Comparison of ENCODE assay signal across 1 cellular context in the genomic region with DNA sequence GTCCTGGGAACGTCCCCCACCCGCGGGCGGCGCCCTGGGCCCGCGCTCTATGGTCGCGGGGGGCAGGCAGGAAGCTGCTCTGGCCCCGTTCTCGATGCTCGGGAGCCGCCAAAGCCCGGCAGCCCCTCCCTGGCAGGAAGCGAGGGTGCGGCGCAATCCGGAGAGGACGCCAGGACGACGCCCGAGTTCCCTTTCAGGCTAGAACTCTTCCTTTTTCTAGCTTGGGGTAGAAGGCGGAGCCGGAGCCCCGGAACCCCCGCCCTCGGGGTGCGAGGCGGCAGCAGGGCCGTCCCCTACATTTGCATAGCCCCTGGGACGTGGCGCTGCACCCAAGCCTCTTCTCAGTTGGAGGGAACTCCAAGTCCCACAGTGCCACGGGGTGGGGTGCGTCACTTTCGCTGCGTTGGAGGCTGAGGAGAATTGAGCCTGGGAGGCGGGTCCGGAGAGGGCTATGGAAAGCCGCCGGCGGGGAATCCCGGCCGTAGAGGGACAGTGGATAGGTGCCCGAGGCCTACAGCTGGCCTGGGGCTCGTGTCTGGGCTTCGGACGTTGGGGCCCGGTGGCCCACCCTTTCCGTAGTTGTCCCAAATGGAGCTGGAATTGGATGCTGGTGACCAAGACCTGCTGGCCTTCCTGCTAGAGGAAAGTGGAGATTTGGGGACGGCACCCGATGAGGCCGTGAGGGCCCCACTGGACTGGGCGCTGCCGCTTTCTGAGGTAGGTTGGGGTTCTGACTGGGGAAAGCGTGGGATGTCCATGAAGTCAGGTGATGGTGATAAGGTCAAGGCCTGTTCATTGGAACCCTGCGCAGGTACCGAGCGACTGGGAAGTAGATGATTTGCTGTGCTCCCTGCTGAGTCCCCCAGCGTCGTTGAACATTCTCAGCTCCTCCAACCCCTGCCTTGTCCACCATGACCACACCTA.
TF ChIP-seq lines count a peak whose summit lies in the region.

A gene with protein sequence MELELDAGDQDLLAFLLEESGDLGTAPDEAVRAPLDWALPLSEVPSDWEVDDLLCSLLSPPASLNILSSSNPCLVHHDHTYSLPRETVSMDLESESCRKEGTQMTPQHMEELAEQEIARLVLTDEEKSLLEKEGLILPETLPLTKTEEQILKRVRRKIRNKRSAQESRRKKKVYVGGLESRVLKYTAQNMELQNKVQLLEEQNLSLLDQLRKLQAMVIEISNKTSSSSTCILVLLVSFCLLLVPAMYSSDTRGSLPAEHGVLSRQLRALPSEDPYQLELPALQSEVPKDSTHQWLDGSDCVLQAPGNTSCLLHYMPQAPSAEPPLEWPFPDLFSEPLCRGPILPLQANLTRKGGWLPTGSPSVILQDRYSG (plus strand): TSS at position 482 of the 924 bp plus-strand sequence. CDS start 107 bp downstream, at position 589.
A gene with protein sequence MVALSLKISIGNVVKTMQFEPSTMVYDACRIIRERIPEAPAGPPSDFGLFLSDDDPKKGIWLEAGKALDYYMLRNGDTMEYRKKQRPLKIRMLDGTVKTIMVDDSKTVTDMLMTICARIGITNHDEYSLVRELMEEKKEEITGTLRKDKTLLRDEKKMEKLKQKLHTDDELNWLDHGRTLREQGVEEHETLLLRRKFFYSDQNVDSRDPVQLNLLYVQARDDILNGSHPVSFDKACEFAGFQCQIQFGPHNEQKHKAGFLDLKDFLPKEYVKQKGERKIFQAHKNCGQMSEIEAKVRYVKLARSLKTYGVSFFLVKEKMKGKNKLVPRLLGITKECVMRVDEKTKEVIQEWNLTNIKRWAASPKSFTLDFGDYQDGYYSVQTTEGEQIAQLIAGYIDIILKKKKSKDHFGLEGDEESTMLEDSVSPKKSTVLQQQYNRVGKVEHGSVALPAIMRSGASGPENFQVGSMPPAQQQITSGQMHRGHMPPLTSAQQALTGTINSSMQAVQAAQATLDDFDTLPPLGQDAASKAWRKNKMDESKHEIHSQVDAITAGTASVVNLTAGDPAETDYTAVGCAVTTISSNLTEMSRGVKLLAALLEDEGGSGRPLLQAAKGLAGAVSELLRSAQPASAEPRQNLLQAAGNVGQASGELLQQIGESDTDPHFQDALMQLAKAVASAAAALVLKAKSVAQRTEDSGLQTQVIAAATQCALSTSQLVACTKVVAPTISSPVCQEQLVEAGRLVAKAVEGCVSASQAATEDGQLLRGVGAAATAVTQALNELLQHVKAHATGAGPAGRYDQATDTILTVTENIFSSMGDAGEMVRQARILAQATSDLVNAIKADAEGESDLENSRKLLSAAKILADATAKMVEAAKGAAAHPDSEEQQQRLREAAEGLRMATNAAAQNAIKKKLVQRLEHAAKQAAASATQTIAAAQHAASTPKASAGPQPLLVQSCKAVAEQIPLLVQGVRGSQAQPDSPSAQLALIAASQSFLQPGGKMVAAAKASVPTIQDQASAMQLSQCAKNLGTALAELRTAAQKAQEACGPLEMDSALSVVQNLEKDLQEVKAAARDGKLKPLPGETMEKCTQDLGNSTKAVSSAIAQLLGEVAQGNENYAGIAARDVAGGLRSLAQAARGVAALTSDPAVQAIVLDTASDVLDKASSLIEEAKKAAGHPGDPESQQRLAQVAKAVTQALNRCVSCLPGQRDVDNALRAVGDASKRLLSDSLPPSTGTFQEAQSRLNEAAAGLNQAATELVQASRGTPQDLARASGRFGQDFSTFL (N-terminal part only) (minus strand): TSS at position 11 of the 924 bp plus-strand sequence. CDS start 6,501 bp downstream, outside the sequence.

TF ChIP-seq in HEK293, 187 proteins besides CTCF, POLR2A, EP300 and RAD21 (continued from another document and continues in another):
- TF ChIP-seq GLIS1 (tag by site-specific recombination; IDR thresholded peaks at IDR 0.05) (peak; percentile 42; the same call in 1 of the 2 replicates), TRIM28 (IDR thresholded peaks at IDR 0.05; ENCODE audit: borderline replicate concordance, low read length) (peak; percentile 61; the same call in 1 of the 2 replicates), ZNF10 (tag by site-specific recombination; IDR thresholded peaks at IDR 0.05) (peak; percentile 90), GLI4 (tag by site-specific recombination; IDR thresholded peaks at IDR 0.05) (no peak), ZEB2 (tag by site-specific recombination; IDR thresholded peaks at IDR 0.05) (0 out of 2 replicates have a peak, but pooled peaks have one; percentile 9), ZSCAN5A (tag by site-specific recombination; IDR thresholded peaks at IDR 0.05) (peak; percentile 78; the same call in 1 of the 2 replicates), ZNF335 (tag by site-specific recombination; conservative IDR thresholded peaks at IDR 0.05) (peak; percentile 82), ZXDB (tag by site-specific recombination; IDR thresholded peaks at IDR 0.05) (peak; percentile 80), KLF7 (tag by site-specific recombination; IDR thresholded peaks at IDR 0.05; ENCODE audit: borderline replicate concordance) (peak; percentile 83; the same call in 1 of the 2 replicates), ZNF629 (tag by site-specific recombination; IDR thresholded peaks at IDR 0.05) (peak; percentile 73), ZSCAN30 (tag by site-specific recombination; IDR thresholded peaks at IDR 0.05) (peak; percentile 23; the same call in 1 of the 2 replicates), ZBTB6 (tag by site-specific recombination; IDR thresholded peaks at IDR 0.05) (peak; percentile 32; the same call in 1 of the 2 replicates), ZIC2 (tag by site-specific recombination; IDR thresholded peaks at IDR 0.05) (peak; percentile 59), ZNF423 (tag by site-specific recombination; IDR thresholded peaks at IDR 0.05) (peak; percentile 96), ZBTB10 (tag by site-specific recombination; IDR thresholded peaks at IDR 0.05) (peak; percentile 70), GLIS2 (tag by site-specific recombination; IDR thresholded peaks at IDR 0.05) (peak; percentile 68), ZNF341 (tag by site-specific recombination; IDR thresholded peaks at IDR 0.05; ENCODE audit: low read depth) (peak; percentile 68), IKZF3 (tag by site-specific recombination; IDR thresholded peaks at IDR 0.05) (0 out of 2 replicates have a peak, but pooled peaks have one; percentile 42), ZFHX2 (tag by site-specific recombination; conservative IDR thresholded peaks at IDR 0.05) (peak; percentile 61), ZNF132 (tag by site-specific recombination; IDR thresholded peaks at IDR 0.05; ENCODE audit: borderline replicate concordance) (no peak), ZBTB8A (tag by site-specific recombination; IDR thresholded peaks at IDR 0.05) (peak; percentile 97)
- TF ChIP-seq, protein P1, sequence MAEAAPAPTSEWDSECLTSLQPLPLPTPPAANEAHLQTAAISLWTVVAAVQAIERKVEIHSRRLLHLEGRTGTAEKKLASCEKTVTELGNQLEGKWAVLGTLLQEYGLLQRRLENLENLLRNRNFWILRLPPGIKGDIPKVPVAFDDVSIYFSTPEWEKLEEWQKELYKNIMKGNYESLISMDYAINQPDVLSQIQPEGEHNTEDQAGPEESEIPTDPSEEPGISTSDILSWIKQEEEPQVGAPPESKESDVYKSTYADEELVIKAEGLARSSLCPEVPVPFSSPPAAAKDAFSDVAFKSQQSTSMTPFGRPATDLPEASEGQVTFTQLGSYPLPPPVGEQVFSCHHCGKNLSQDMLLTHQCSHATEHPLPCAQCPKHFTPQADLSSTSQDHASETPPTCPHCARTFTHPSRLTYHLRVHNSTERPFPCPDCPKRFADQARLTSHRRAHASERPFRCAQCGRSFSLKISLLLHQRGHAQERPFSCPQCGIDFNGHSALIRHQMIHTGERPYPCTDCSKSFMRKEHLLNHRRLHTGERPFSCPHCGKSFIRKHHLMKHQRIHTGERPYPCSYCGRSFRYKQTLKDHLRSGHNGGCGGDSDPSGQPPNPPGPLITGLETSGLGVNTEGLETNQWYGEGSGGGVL (tag by site-specific recombination; IDR thresholded peaks at IDR 0.05) = peak; percentile 33; the same call in 1 of the 2 replicates
- TF ChIP-seq, protein P2, sequence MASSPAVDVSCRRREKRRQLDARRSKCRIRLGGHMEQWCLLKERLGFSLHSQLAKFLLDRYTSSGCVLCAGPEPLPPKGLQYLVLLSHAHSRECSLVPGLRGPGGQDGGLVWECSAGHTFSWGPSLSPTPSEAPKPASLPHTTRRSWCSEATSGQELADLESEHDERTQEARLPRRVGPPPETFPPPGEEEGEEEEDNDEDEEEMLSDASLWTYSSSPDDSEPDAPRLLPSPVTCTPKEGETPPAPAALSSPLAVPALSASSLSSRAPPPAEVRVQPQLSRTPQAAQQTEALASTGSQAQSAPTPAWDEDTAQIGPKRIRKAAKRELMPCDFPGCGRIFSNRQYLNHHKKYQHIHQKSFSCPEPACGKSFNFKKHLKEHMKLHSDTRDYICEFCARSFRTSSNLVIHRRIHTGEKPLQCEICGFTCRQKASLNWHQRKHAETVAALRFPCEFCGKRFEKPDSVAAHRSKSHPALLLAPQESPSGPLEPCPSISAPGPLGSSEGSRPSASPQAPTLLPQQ (tag by site-specific recombination; IDR thresholded peaks at IDR 0.05) = peak; percentile 91
- TF ChIP-seq, protein P3, sequence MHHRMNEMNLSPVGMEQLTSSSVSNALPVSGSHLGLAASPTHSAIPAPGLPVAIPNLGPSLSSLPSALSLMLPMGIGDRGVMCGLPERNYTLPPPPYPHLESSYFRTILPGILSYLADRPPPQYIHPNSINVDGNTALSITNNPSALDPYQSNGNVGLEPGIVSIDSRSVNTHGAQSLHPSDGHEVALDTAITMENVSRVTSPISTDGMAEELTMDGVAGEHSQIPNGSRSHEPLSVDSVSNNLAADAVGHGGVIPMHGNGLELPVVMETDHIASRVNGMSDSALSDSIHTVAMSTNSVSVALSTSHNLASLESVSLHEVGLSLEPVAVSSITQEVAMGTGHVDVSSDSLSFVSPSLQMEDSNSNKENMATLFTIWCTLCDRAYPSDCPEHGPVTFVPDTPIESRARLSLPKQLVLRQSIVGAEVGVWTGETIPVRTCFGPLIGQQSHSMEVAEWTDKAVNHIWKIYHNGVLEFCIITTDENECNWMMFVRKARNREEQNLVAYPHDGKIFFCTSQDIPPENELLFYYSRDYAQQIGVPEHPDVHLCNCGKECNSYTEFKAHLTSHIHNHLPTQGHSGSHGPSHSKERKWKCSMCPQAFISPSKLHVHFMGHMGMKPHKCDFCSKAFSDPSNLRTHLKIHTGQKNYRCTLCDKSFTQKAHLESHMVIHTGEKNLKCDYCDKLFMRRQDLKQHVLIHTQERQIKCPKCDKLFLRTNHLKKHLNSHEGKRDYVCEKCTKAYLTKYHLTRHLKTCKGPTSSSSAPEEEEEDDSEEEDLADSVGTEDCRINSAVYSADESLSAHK (tag by site-specific recombination; IDR thresholded peaks at IDR 0.05) = no peak
- TF ChIP-seq, protein P4, sequence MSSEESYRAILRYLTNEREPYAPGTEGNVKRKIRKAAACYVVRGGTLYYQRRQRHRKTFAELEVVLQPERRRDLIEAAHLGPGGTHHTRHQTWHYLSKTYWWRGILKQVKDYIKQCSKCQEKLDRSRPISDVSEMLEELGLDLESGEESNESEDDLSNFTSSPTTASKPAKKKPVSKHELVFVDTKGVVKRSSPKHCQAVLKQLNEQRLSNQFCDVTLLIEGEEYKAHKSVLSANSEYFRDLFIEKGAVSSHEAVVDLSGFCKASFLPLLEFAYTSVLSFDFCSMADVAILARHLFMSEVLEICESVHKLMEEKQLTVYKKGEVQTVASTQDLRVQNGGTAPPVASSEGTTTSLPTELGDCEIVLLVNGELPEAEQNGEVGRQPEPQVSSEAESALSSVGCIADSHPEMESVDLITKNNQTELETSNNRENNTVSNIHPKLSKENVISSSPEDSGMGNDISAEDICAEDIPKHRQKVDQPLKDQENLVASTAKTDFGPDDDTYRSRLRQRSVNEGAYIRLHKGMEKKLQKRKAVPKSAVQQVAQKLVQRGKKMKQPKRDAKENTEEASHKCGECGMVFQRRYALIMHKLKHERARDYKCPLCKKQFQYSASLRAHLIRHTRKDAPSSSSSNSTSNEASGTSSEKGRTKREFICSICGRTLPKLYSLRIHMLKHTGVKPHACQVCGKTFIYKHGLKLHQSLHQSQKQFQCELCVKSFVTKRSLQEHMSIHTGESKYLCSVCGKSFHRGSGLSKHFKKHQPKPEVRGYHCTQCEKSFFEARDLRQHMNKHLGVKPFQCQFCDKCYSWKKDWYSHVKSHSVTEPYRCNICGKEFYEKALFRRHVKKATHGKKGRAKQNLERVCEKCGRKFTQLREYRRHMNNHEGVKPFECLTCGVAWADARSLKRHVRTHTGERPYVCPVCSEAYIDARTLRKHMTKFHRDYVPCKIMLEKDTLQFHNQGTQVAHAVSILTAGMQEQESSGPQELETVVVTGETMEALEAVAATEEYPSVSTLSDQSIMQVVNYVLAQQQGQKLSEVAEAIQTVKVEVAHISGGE (tag by site-specific recombination; conservative IDR thresholded peaks at IDR 0.05; ENCODE audit: low read depth) = peak; percentile 96
